Comparison of ENCODE assay signal across 8 cellular contexts in the genomic region with DNA sequence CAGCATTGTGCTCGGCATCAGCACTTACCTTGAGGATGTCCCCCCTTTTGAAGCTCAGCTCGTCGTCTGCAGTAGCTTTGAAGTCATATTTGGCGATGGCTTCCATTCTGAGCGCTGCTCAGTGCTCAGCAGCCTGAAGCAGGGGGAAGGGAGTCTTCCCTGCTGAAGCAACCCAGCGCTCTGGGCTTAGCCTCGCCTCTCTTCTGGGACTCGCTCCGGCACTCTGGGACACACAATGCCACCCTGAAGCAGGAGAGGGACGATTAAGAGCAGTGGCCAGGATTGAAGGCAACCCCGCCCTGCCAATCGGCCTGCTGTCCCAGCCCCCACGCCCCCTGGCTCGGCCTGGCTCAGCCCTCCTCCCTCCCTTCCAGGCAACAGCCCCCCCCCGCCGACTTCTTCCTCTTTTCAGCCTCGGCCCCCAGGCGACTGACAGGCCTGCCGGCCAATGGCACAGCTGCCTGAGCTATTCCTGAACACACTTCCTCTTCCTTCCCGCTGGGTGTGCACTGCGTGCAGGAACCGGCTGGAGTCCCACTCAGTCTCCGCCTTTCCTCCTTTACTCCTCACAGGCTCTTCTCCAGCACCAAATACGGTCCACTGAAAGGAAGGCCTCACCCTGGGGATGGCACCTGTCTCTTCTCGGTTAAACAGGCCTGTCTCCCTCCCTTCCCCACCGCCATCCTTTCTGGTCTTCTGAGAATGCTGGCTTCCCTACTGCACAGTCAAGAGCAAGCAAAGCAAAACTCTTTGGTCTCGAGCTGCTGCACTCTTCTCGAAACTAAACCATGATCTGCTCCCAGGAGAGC. TPM values are rescaled to one million over a fixed set of nuclear protein-coding genes. Genes with fewer than 3 reads are reported as not detected.
DNase-seq lines count a peak whose midpoint lies in the region; ATAC-seq, FAIRE-seq and TF ChIP-seq lines count a peak whose summit lies in the region.

No MANE protein-coding gene starts in this region.

- H3K4me3 Mint-ChIP-seq in T-helper 2 cell treated with Interferon-gamma antibody and Interleukin-4, amounts not matched to agents 5 μg/mL and 100 μg/mL, for 36 hours = peak overlapping the region; percentile 98
- peak overlapping the region; percentile 91 for H3K4me3 Mint-ChIP-seq in astrocyte (ENCODE audit: unreplicated experiment)

- peak overlapping the region; percentile 67 for H3K27ac Mint-ChIP-seq in T-helper 2 cell treated with Interferon-gamma antibody and Interleukin-4, amounts not matched to agents 5 μg/mL and 100 μg/mL, for 36 hours
- H3K27ac Mint-ChIP-seq in astrocyte (ENCODE audit: unreplicated experiment) = peak overlapping the region; percentile 77

- TF ChIP-seq CTCF in GM12864 (IDR thresholded peaks at IDR 0.05; ENCODE audit: low read depth, low read length, missing control alignments) (no peak), astrocyte (IDR thresholded peaks at IDR 0.05; ENCODE audit: insufficient read depth, low read depth, low read length) (no peak), uterus (IDR thresholded peaks at IDR 0.05) (peak in 3 of 4 experiments; percentile 7 to 45 (median 21))

- intact Hi-C loops in uterus (cut with DNase I; ENCODE audit: low total_unique reads) = no loop called here

- H3K36me3 ChIP-seq in astrocyte (ENCODE audit: insufficient read depth, low read length) = peaks cover 2% of the 10 kb centered on the region
- H3K36me3 ChIP-seq in uterus = no peaks in the 10 kb centered on the region

- H3K27me3 ChIP-seq in astrocyte (ENCODE audit: insufficient read depth, low read length) (no peaks in the 10 kb centered on the region), uterus (no peaks in the 10 kb centered on the region)

- H3K4me1 ChIP-seq in astrocyte (ENCODE audit: insufficient read depth, low read length) (peaks cover 30% of the 10 kb centered on the region), uterus (peaks cover 6 to 10% of the 10 kb centered on the region in 2 donors)

- peaks cover 76% of the 10 kb centered on the region for H4K20me1 ChIP-seq in astrocyte (ENCODE audit: insufficient read depth, low read length)

- DNase-seq in GM12864 (ENCODE audit: low read depth) (peak; percentile 82), NCI-H187 (lab: John Stamatoyannopoulos, UW) (peak; percentile 90 to 91), astrocyte (ENCODE audit: low read depth) (peak; percentile 99), hepatic stellate cell (ENCODE audit: low spot score) (peak; percentile 98), putamen (ENCODE audit: low spot score) (peak; percentile 99), uterus (peak; percentile 97)
- DNase-seq in T-helper 2 cell treated with Interferon-gamma antibody and Interleukin-4, amounts not matched to agents 5 μg/mL and 100 μg/mL, for 36 hours (ENCODE audit: low spot score) = peak; percentile 77

- H3K27me3 Mint-ChIP-seq in T-helper 2 cell treated with Interferon-gamma antibody and Interleukin-4, amounts not matched to agents 5 μg/mL and 100 μg/mL, for 36 hours (ENCODE audit: low read depth) = no peaks in the 10 kb centered on the region
- no peaks in the 10 kb centered on the region for H3K27me3 Mint-ChIP-seq in astrocyte (ENCODE audit: low read depth, unreplicated experiment)

- H3K4me3 ChIP-seq in GM12864 (ENCODE audit: low read depth, low read length) (peak overlapping the region; percentile 60), astrocyte (ENCODE audit: insufficient read depth, low read depth, low read length) (peak overlapping the region; percentile 88), uterus (peak overlapping the region; percentile 45 to 64)

- H3K79me2 ChIP-seq in astrocyte (ENCODE audit: insufficient read depth, low read length) = peaks cover 94% of the 10 kb centered on the region

- H3K36me3 Mint-ChIP-seq in T-helper 2 cell treated with Interferon-gamma antibody and Interleukin-4, amounts not matched to agents 5 μg/mL and 100 μg/mL, for 36 hours (ENCODE audit: low read depth) = peaks cover 35% of the 10 kb centered on the region
- H3K36me3 Mint-ChIP-seq in astrocyte (ENCODE audit: low read depth, unreplicated experiment) = peaks cover 4% of the 10 kb centered on the region

- peak; percentile 82 for ATAC-seq in HG02852 (IDR thresholded peaks at IDR 0.05; ENCODE audit: unreplicated experiment)

- peak overlapping the region; percentile 92 for H3K4me2 ChIP-seq in astrocyte (ENCODE audit: low read length)

- H3K27ac ChIP-seq in astrocyte (ENCODE audit: low read depth, low read length) (peak overlapping the region; percentile 69), uterus (peak overlapping the region; percentile 80 to 86)

- H3K4me1 Mint-ChIP-seq in T-helper 2 cell treated with Interferon-gamma antibody and Interleukin-4, amounts not matched to agents 5 μg/mL and 100 μg/mL, for 36 hours (ENCODE audit: low read depth) = peaks cover 67% of the 10 kb centered on the region
- peaks cover 33% of the 10 kb centered on the region for H3K4me1 Mint-ChIP-seq in astrocyte (ENCODE audit: low read depth, unreplicated experiment)

- H3K9me3 ChIP-seq in astrocyte (ENCODE audit: insufficient read depth, low read depth, low read length) = no peaks in the 10 kb centered on the region
- no peaks in the 10 kb centered on the region for H3K9me3 ChIP-seq in uterus

- no peak for FAIRE-seq in astrocyte (lab: Jason Lieb, UNC)

- TF ChIP-seq POLR2A in uterus (IDR thresholded peaks at IDR 0.05) = peak in 1 of 2 donors; percentile 32

- H3K9me3 Mint-ChIP-seq in T-helper 2 cell treated with Interferon-gamma antibody and Interleukin-4, amounts not matched to agents 5 μg/mL and 100 μg/mL, for 36 hours = no peaks in the 10 kb centered on the region
- no peaks in the 10 kb centered on the region for H3K9me3 Mint-ChIP-seq in astrocyte (ENCODE audit: unreplicated experiment)

- peak overlapping the region; percentile 76 for H2AFZ ChIP-seq in astrocyte (ENCODE audit: low read depth, low read length)

- peak overlapping the region; percentile 84 for H3K9ac ChIP-seq in astrocyte (ENCODE audit: low read length)

RNA-seq across cellular contexts. Expression of a gene that starts 11.8 kb away (rescaled TPM):
- 152 and 168 TPM in 2 replicates for total RNA-seq in astrocyte
- total RNA-seq in uterus = 100 to 1,000 TPM in 1 of 4 donors, 10 to 100 TPM in 3; 51.5 to 127 (median 78.1) TPM

Comparison
In these comparisons a context has a peak if more than half of its experiments do, and no peak if none do; other contexts are left out.
1. Peak in every context shown above with its lines: DNase-seq, ATAC-seq, H3K4me3 ChIP-seq and H3K27ac ChIP-seq.
2. CTCF ChIP-seq: peak in uterus (3 of 4); none in GM12864 (single experiment) and astrocyte (single experiment).